ENCODE assay signal across 12 cellular contexts in genomic region chr11:120548682-120549209, GRCh38. TPM values are rescaled to one million over a fixed set of nuclear protein-coding genes. Genes with fewer than 3 reads are reported as not detected.
DNase-seq lines count a peak whose midpoint lies in the region; ATAC-seq and TF ChIP-seq lines count a peak whose summit lies in the region.
"Had no signal": no experiment of that assay in that cellular context is flagged by ENCODE, and none has a peak within 500 bp of the region (broad histone marks: within the 10 kb centered on the region; RNA-seq: fewer than 3 reads in every experiment).

No MANE protein-coding gene starts in this region.

- H2AFZ ChIP-seq in ACC112 (ENCODE audit: low read length, unreplicated experiment) (no peak overlapping the region), neuronal stem cell (ENCODE audit: low read length) (no peak overlapping the region)
- H2AFZ ChIP-seq: parathyroid adenoma had no signal

- H3K9ac ChIP-seq in NT2/D1 (ENCODE audit: insufficient read length, low read depth) = peak overlapping the region; percentile 16
- no peak overlapping the region for H3K9ac ChIP-seq in neuronal stem cell (ENCODE audit: low read depth, low read length, poor library complexity)
- H3K9ac ChIP-seq: parathyroid adenoma had no signal

- H2BK120ac ChIP-seq in neuronal stem cell (ENCODE audit: low read depth, low read length) = no peak overlapping the region

- H3K4me3 ChIP-seq in ACC112 (ENCODE audit: low read depth, low read length) (no peak overlapping the region), NT2/D1 (ENCODE audit: insufficient read length, low read depth) (no peak overlapping the region), esophagus muscularis mucosa (no peak overlapping the region), neuronal stem cell (ENCODE audit: low read length in 2 of 2) (no peak overlapping the region), transverse colon (no peak overlapping the region)

- H3K14ac ChIP-seq in neuronal stem cell (ENCODE audit: low read length) = no peak overlapping the region

- no peaks in the 10 kb centered on the region for H3K79me2 ChIP-seq in ACC112 (ENCODE audit: control insufficient read depth, insufficient read depth, low read length, unreplicated experiment)
- H3K79me2 ChIP-seq: parathyroid adenoma had no signal

- no peaks in the 10 kb centered on the region for H3K27me3 ChIP-seq in ACC112 (ENCODE audit: insufficient read depth, low read length)
- H3K27me3 ChIP-seq in NT2/D1 (ENCODE audit: insufficient read depth, insufficient read length) = no peaks in the 10 kb centered on the region
- no peaks in the 10 kb centered on the region for H3K27me3 ChIP-seq in esophagus muscularis mucosa
- H3K27me3 ChIP-seq in neuronal stem cell (ENCODE audit: control insufficient read depth in 3 of 3, insufficient read depth in 3 of 3, low read depth in 1 of 3, low read length in 3 of 3) = peaks cover 0 to 3% (median 0%) of the 10 kb centered on the region in 3 experiments
- H3K27me3 ChIP-seq in transverse colon = peaks cover 32% of the 10 kb centered on the region

- in situ Hi-C loops in transverse colon (cut with MboI; ENCODE audit: low pct_ligation_motif_present in 1 of 4, low pct_unique_long_range_greater_than_20kb in 1 of 4, low sequenced_read_pairs in 3 of 4) = no loop called here

- no peak for DNase-seq in NT2/D1 (ENCODE audit: low read depth, low spot score)
- DNase-seq in esophagus muscularis mucosa (ENCODE audit: extremely low spot score) = no peak
- DNase-seq in neuronal stem cell (ENCODE audit: low spot score) = no peak
- no peak for DNase-seq in T-helper 1 cell
- DNase-seq in transverse colon = no peak
- DNase-seq in HuH-7 (ENCODE audit: low spot score) = no peak
- DNase-seq: CD4-positive, CD25-positive, alpha-beta regulatory T cell; DMS79; T-helper 17 cell had no signal

- no peak for TF ChIP-seq EP300 in esophagus muscularis mucosa (IDR thresholded peaks at IDR 0.05)
- TF ChIP-seq EP300 in transverse colon (IDR thresholded peaks at IDR 0.05; ENCODE audit: low read depth) = no peak

- no peak overlapping the region for H2BK12ac ChIP-seq in neuronal stem cell (ENCODE audit: low read length)

- 94% methylated on average over 3 of the region's 6 CpGs for WGBS in esophagus muscularis mucosa
- no CpG with 5 or more reads among the region's 6 CpGs for WGBS in neuronal stem cell (ENCODE audit: extremely low coverage in 2 of 2, insufficient read length in 2 of 2, insufficient replicate concordance in 1 of 2), 2 donors
- 66 to 75% methylated on average over 5 to 6 of the region's 6 CpGs for WGBS in transverse colon (ENCODE audit: low coverage in 1 of 2), 2 donors

- no peak overlapping the region for H4K91ac ChIP-seq in neuronal stem cell (ENCODE audit: low read depth, low read length, poor library complexity)

- H2AK5ac ChIP-seq in neuronal stem cell (ENCODE audit: low read depth, low read length) = no peak overlapping the region

- H3K4ac ChIP-seq in neuronal stem cell (ENCODE audit: low read length) = no peak overlapping the region

- no peak overlapping the region for H3K23ac ChIP-seq in neuronal stem cell (ENCODE audit: low read depth, low read length, poor library complexity)

- intact Hi-C loops in esophagus muscularis mucosa (cut with DNase I) (no loop called here), transverse colon (cut with DNase I; ENCODE audit: low total_unique reads) (no loop called here)

- H3K36me3 ChIP-seq in ACC112 (ENCODE audit: insufficient read depth, low read length) (no peaks in the 10 kb centered on the region), NT2/D1 (ENCODE audit: insufficient read depth, insufficient read length, low read length) (no peaks in the 10 kb centered on the region), esophagus muscularis mucosa (no peaks in the 10 kb centered on the region), neuronal stem cell (replicated peaks in 1 of 2; ENCODE audit: control insufficient read depth in 2 of 2, insufficient read depth in 2 of 2, low read length in 2 of 2) (no peaks in the 10 kb centered on the region), transverse colon (no peaks in the 10 kb centered on the region)

- H3K9me3 ChIP-seq in NT2/D1 (ENCODE audit: insufficient read depth, low read length) = no peaks in the 10 kb centered on the region
- no peaks in the 10 kb centered on the region for H3K9me3 ChIP-seq in esophagus muscularis mucosa
- no peaks in the 10 kb centered on the region for H3K9me3 ChIP-seq in neuronal stem cell (replicated peaks in 1 of 2; ENCODE audit: control insufficient read depth in 2 of 2, insufficient read depth in 1 of 2, low read depth in 1 of 2, low read length in 2 of 2)
- H3K9me3 ChIP-seq in transverse colon = no peaks in the 10 kb centered on the region

- TF ChIP-seq POLR2A in esophagus muscularis mucosa (IDR thresholded peaks at IDR 0.05; ENCODE audit: low read depth) (no peak), transverse colon (IDR thresholded peaks at IDR 0.05) (no peak)

- no peak for TF ChIP-seq CTCF in esophagus muscularis mucosa (IDR thresholded peaks at IDR 0.05)
- TF ChIP-seq CTCF in transverse colon (IDR thresholded peaks at IDR 0.05) = no peak

- peak overlapping the region; percentile 24; the same call in 1 of the 2 replicates for H3K27ac ChIP-seq in ACC112 (ENCODE audit: low read depth, low read length)
- H3K27ac ChIP-seq in esophagus muscularis mucosa (replicated peaks in 1 of 4) = peak overlapping the region in 3 of 4 donors; percentile 53 to 63 (median 58)
- no peak overlapping the region for H3K27ac ChIP-seq in neuronal stem cell (replicated peaks; ENCODE audit: low read length)
- H3K27ac ChIP-seq in transverse colon = peak overlapping the region in 1 of 4 donors; percentile 50
- H3K27ac ChIP-seq: parathyroid adenoma had no signal

- no peak for ATAC-seq in GM19035 (IDR thresholded peaks at IDR 0.05; ENCODE audit: unreplicated experiment)
- ATAC-seq: T-helper 17 cell had no signal

- no peak overlapping the region for H4K8ac ChIP-seq in neuronal stem cell (ENCODE audit: low read depth, low read length)

- no peak overlapping the region for H2BK5ac ChIP-seq in neuronal stem cell (ENCODE audit: low read length)

- H3K4me1 ChIP-seq in ACC112 (ENCODE audit: control insufficient read depth, insufficient read depth, low read length, unreplicated experiment) (peaks cover 28% of the 10 kb centered on the region), NT2/D1 (ENCODE audit: insufficient read depth, insufficient read length) (peaks cover 13% of the 10 kb centered on the region), esophagus muscularis mucosa (peaks cover 22 to 32% (median 29%) of the 10 kb centered on the region in 4 donors), neuronal stem cell (ENCODE audit: control insufficient read depth in 2 of 2, insufficient read depth in 1 of 2, low read depth in 1 of 2, low read length in 2 of 2) (peaks cover 9 to 21% of the 10 kb centered on the region in 2 donors), transverse colon (peaks cover 0 to 16% (median 4%) of the 10 kb centered on the region in 4 donors)
- H3K4me1 ChIP-seq: parathyroid adenoma had no signal

- no peak overlapping the region for H2BK15ac ChIP-seq in neuronal stem cell (ENCODE audit: low read length)

- H3K4me2 ChIP-seq in neuronal stem cell (ENCODE audit: insufficient read depth, low read length, poor library complexity, severe bottlenecking) = no peak overlapping the region

- H3K79me1 ChIP-seq in neuronal stem cell (ENCODE audit: low read depth, low read length) = no peaks in the 10 kb centered on the region

- peak overlapping the region; percentile 39 for H3K18ac ChIP-seq in neuronal stem cell (ENCODE audit: low read length)

RNA-seq across cellular contexts. Expression of gene GRIK4, which starts 37.2 kb away (rescaled TPM):
- under 1 TPM; 0.13 to 0.83 (median 0.43) TPM for total RNA-seq in esophagus muscularis mucosa
- polyA plus RNA-seq in neuronal stem cell (2013, experiment 1 of 2) = 0.66 TPM
- 0.66 TPM for polyA plus RNA-seq in neuronal stem cell (2013, experiment 2 of 2)
- total RNA-seq in transverse colon = 1 to 10 TPM in 1 of 4 donors, not detected in 3; 2.6 TPM
- total RNA-seq: CD4-positive, CD25-positive, alpha-beta regulatory T cell had no signal
- polyA plus RNA-seq: CD4-positive, CD25-positive, alpha-beta regulatory T cell had no signal
